Comparison of ENCODE assay signal across 8 cellular contexts in the genomic region with DNA sequence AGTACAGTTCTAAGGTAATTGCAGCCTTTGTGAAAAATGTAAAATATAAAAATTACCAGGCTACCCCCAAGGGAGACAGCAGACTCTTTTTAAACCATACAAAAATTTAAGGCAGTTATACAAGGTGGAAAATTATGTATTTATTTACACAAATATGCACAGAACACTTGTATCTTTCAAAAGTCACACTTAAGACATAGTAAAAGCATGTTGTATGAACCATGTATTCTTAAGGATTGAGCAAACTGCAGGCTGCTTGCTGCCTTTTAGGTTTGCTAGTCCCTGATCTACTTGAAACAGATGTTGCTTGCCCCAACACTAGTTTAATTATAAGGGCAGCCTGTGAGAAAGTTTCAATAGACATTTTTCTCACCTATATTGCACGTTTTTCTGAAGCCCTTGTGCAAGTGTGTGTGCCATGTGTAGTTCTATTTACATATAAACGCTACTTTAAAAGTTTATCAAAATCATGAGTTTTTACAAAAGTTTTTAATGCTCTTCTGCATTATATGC.
DNase-seq lines count a peak whose midpoint lies in the region; ATAC-seq and TF ChIP-seq lines count a peak whose summit lies in the region.

No MANE protein-coding gene starts in this region.

- H3K4me1 Mint-ChIP-seq in activated T-cell treated with anti-CD3 and anti-CD28 coated beads, Interleukin-2, amount 50 U/mL, for 72 hours (ENCODE audit: low read depth) = peaks cover 41% of the 10 kb centered on the region
- peaks cover 44% of the 10 kb centered on the region for H3K4me1 Mint-ChIP-seq in activated T-helper 1 cell treated with anti-CD3 and anti-CD28 coated beads, Interleukin-12 subunit alpha, Interleukin-12 subunit beta, Interleukin-2, Interleukin-4 antibody, amounts not matched to agents 30 ng/mL and 10 ng/mL and 1 ng/mL, durations not matched to agents 14 hours and 24 hours and 36 hours (ENCODE audit: low read depth)
- H3K4me1 Mint-ChIP-seq in immature natural killer cell = peaks cover 39 to 52% of the 10 kb centered on the region in 2 donors

- peak overlapping the region in 1 of 3 donors; percentile 95 for H3K27ac ChIP-seq in thyroid gland

- no peaks in the 10 kb centered on the region for H3K27me3 ChIP-seq in thyroid gland

- H3K4me3 Mint-ChIP-seq in activated T-cell treated with anti-CD3 and anti-CD28 coated beads, Interleukin-2, amount 50 U/mL, for 72 hours = peak overlapping the region; percentile 95 to 98
- peak overlapping the region; percentile 88 for H3K4me3 Mint-ChIP-seq in activated T-helper 1 cell treated with anti-CD3 and anti-CD28 coated beads, Interleukin-12 subunit alpha, Interleukin-12 subunit beta, Interleukin-2, Interleukin-4 antibody, amounts not matched to agents 30 ng/mL and 10 ng/mL and 1 ng/mL, durations not matched to agents 14 hours and 24 hours and 36 hours
- H3K4me3 Mint-ChIP-seq in immature natural killer cell = peak overlapping the region; percentile 91 to 99 (median 97)

- intact Hi-C loops in activated T-helper 1 cell treated with anti-CD3 and anti-CD28 coated beads, Interleukin-12 subunit alpha, Interleukin-12 subunit beta, Interleukin-2, Interleukin-4 antibody, amounts not matched to agents 30 ng/mL and 10 ng/mL and 1 ng/mL, durations not matched to agents 14 hours and 24 hours and 36 hours (cut with micrococcal nuclease) = loop anchor here (2.0 to 5.0 kb wide), 3 partner anchors 108 to 1347 kb away; a partner anchor contains a TSS
- intact Hi-C loops in thyroid gland (cut with DNase I) = loop anchor here (5.0 to 10.0 kb wide), 2 partner anchors 65 to 402 kb away; no protein-coding TSS in a partner anchor

- no peaks in the 10 kb centered on the region for H3K27me3 Mint-ChIP-seq in activated T-cell treated with anti-CD3 and anti-CD28 coated beads, Interleukin-2, amount 50 U/mL, for 72 hours (ENCODE audit: low read depth)
- peaks cover 2% of the 10 kb centered on the region for H3K27me3 Mint-ChIP-seq in activated T-helper 1 cell treated with anti-CD3 and anti-CD28 coated beads, Interleukin-12 subunit alpha, Interleukin-12 subunit beta, Interleukin-2, Interleukin-4 antibody, amounts not matched to agents 30 ng/mL and 10 ng/mL and 1 ng/mL, durations not matched to agents 14 hours and 24 hours and 36 hours (ENCODE audit: insufficient read depth)
- H3K27me3 Mint-ChIP-seq in immature natural killer cell (ENCODE audit: low read depth in 3 of 3) = peaks cover 11 to 18% (median 12%) of the 10 kb centered on the region in 3 donors

- H3K9me3 Mint-ChIP-seq in activated T-cell treated with anti-CD3 and anti-CD28 coated beads, Interleukin-2, amount 50 U/mL, for 72 hours = no peaks in the 10 kb centered on the region
- no peaks in the 10 kb centered on the region for H3K9me3 Mint-ChIP-seq in activated T-helper 1 cell treated with anti-CD3 and anti-CD28 coated beads, Interleukin-12 subunit alpha, Interleukin-12 subunit beta, Interleukin-2, Interleukin-4 antibody, amounts not matched to agents 30 ng/mL and 10 ng/mL and 1 ng/mL, durations not matched to agents 14 hours and 24 hours and 36 hours
- no peaks in the 10 kb centered on the region for H3K9me3 Mint-ChIP-seq in immature natural killer cell

- no peak for ATAC-seq in activated T-cell treated with anti-CD3 and anti-CD28 coated beads, Interleukin-2, amount 50 U/mL, for 72 hours (replicated peaks in 1 of 2)
- no peak for ATAC-seq in HG02678 (IDR thresholded peaks at IDR 0.05; ENCODE audit: unreplicated experiment)

- H3K9me3 ChIP-seq in thyroid gland = no peaks in the 10 kb centered on the region

- peak overlapping the region in 2 of 3 donors; percentile 64 to 94 for H3K4me3 ChIP-seq in thyroid gland (replicated peaks in 1 of 3)

- H3K27ac Mint-ChIP-seq in activated T-cell treated with anti-CD3 and anti-CD28 coated beads, Interleukin-2, amount 50 U/mL, for 72 hours = peak overlapping the region; percentile 91
- H3K27ac Mint-ChIP-seq in activated T-helper 1 cell treated with anti-CD3 and anti-CD28 coated beads, Interleukin-12 subunit alpha, Interleukin-12 subunit beta, Interleukin-2, Interleukin-4 antibody, amounts not matched to agents 30 ng/mL and 10 ng/mL and 1 ng/mL, durations not matched to agents 14 hours and 24 hours and 36 hours = peak overlapping the region; percentile 92
- H3K27ac Mint-ChIP-seq in immature natural killer cell = peak overlapping the region; percentile 97 to 100 (median 99)

- no peak for DNase-seq in activated T-cell treated with anti-CD3 and anti-CD28 coated beads, Interleukin-2, amount 50 U/mL, for 72 hours
- no peak for DNase-seq in activated T-cell treated with anti-CD3 and anti-CD28 coated beads for 4 hours
- DNase-seq in activated T-helper 1 cell treated with anti-CD3 and anti-CD28 coated beads, Interleukin-12 subunit alpha, Interleukin-12 subunit beta, Interleukin-2, Interleukin-4 antibody, amounts not matched to agents 30 ng/mL and 10 ng/mL and 1 ng/mL, durations not matched to agents 14 hours and 24 hours and 36 hours (ENCODE audit: low spot score) = no peak
- DNase-seq in immature natural killer cell = no peak
- no peak for DNase-seq in thyroid gland
- no peak for DNase-seq in activated effector memory CD4-positive, alpha-beta T cell treated with anti-CD3 and anti-CD28 coated beads, Interleukin-2, amount 50 U/mL, for 16 hours
- no peak for DNase-seq in HuH-7 (ENCODE audit: low spot score)

- no peak for TF ChIP-seq POLR2A in thyroid gland (IDR thresholded peaks at IDR 0.05)

- peaks cover 24 to 31% of the 10 kb centered on the region in 2 donors for H3K4me1 ChIP-seq in thyroid gland

- H3K36me3 ChIP-seq in thyroid gland = no peaks in the 10 kb centered on the region

- peaks cover 7 to 22% of the 10 kb centered on the region in 2 donors for H3K36me3 Mint-ChIP-seq in activated T-cell treated with anti-CD3 and anti-CD28 coated beads, Interleukin-2, amount 50 U/mL, for 72 hours (ENCODE audit: insufficient read depth in 2 of 2)
- peaks cover 39% of the 10 kb centered on the region for H3K36me3 Mint-ChIP-seq in activated T-helper 1 cell treated with anti-CD3 and anti-CD28 coated beads, Interleukin-12 subunit alpha, Interleukin-12 subunit beta, Interleukin-2, Interleukin-4 antibody, amounts not matched to agents 30 ng/mL and 10 ng/mL and 1 ng/mL, durations not matched to agents 14 hours and 24 hours and 36 hours (ENCODE audit: low read depth)
- H3K36me3 Mint-ChIP-seq in immature natural killer cell = peaks cover 0 to 13% (median 10%) of the 10 kb centered on the region in 3 donors

- 36 to 44% methylated on average over 2 of the region's 2 CpGs for whole genome bisulfite sequencing in thyroid gland, 2 donors

- no peak for TF ChIP-seq CTCF in thyroid gland (IDR thresholded peaks at IDR 0.05)
